In the genomic region with DNA sequence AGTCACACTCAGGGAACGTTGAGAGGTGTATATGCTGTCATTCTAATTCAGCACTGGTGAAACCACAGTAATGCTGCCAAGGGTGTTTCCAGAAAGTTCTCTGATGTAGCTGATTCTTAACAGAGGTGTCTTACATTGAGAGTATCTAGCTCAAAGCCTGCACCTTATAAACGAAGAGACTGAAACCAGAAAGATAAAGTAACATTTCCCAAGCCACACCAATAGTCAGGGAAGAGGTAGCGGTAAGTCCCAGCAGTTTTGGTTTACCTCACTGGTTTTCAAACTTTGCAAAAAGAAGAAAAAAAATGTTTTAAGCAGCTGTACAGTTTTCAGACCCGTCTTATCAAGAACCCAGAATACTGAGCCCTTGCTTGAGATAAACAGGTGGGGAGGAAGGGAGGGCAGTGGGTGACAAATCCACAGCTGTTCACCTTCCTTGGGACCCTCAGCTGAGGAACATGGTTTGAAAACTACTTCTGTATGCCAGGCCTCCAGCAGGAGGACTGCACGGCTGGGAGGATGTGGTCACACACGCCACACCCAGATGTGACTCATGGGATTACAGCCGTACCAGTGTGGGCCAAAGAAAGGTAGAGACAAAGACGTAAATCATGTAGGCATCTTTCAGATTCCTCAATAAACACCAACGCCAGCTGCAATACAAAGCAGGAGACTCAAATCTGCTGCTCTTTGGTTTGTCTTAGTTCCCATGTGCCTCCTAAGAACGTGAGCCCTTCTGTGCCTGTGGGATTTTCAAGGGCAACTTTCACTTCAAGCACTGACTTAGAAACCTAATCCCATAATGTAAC, we compare ENCODE assay signal across 8 cellular contexts.
A peak's percentile ranks its signal among the peaks of the same experiment; 100 is the strongest.
DNase-seq lines count a peak whose midpoint lies in the region; ATAC-seq and TF ChIP-seq lines count a peak whose summit lies in the region.

No MANE protein-coding gene starts in this region.

- no peaks in the 10 kb centered on the region for H3K36me3 ChIP-seq in right atrium auricular region

- intact Hi-C loops in CD4-positive, alpha-beta T cell (cut with DNase I, micrococcal nuclease), result loop anchor here (1.0 to 5.0 kb wide), 6 partner anchors 86 to 304 kb away; partner anchors contain the start of genes OSBPL3 (in 2 of the 2) and CYCS (in 1 of the 2)

- H3K9me3 ChIP-seq in CD4-positive, alpha-beta T cell (ENCODE audit: control insufficient read depth, low read length), result no peaks in the 10 kb centered on the region
- H3K9me3 ChIP-seq in right atrium auricular region, result no peaks in the 10 kb centered on the region

- peaks cover 12% of the 10 kb centered on the region for H3K36me3 Mint-ChIP-seq in CD4-positive, alpha-beta T cell (ENCODE audit: low read depth)

- H3K9me3 Mint-ChIP-seq in CD4-positive, alpha-beta T cell, result no peaks in the 10 kb centered on the region

- H3K27me3 Mint-ChIP-seq in CD4-positive, alpha-beta T cell, result no peaks in the 10 kb centered on the region

- H3K4me1 ChIP-seq in right atrium auricular region, result peaks cover 0 to 36% of the 10 kb centered on the region in 2 donors

- peak overlapping the region; percentile 97 for H3K27ac Mint-ChIP-seq in CD4-positive, alpha-beta T cell

- POLR2A ChIA-PET in CD4-positive, alpha-beta T cell (lab: Charles Lee), result interaction anchor here (0.6 to 4.1 kb wide), 19 partner anchors 8 to 1379 kb away, joined by 3 to 86 read pairs (median 4); partner anchors contain the start of genes CYCS, HNRNPA2B1 and OSBPL3

- H3K27me3 ChIP-seq in CD4-positive, alpha-beta T cell (ENCODE audit: control insufficient read depth, insufficient read depth, low read length), result no peaks in the 10 kb centered on the region
- no peaks in the 10 kb centered on the region for H3K27me3 ChIP-seq in right atrium auricular region

- H3K4me3 ChIP-seq in right atrium auricular region, result no peak overlapping the region

- peak; percentile 85 for ATAC-seq in CD4-positive, alpha-beta T cell (ENCODE audit: poor library complexity)
- ATAC-seq in GM19351 (IDR thresholded peaks at IDR 0.05; ENCODE audit: unreplicated experiment) (peak; percentile 77), HG03457 (IDR thresholded peaks at IDR 0.05; ENCODE audit: unreplicated experiment) (peak; percentile 77), SK-N-SH treated with all-trans-retinoic acid at 6 μM for 48 hours (peak; percentile 89)

- TF ChIP-seq CTCF in CD4-positive, alpha-beta T cell (IDR thresholded peaks at IDR 0.05), result no peak
- TF ChIP-seq CTCF in right atrium auricular region (IDR thresholded peaks at IDR 0.05), result no peak

- H3K4me3 Mint-ChIP-seq in CD4-positive, alpha-beta T cell, result peak overlapping the region; percentile 66

- H3K27ac ChIP-seq in CD4-positive, alpha-beta T cell (ENCODE audit: low read depth, low read length), result peak overlapping the region; percentile 86
- H3K27ac ChIP-seq in right atrium auricular region, result peak overlapping the region; percentile 19 to 52

- CTCF ChIA-PET in CD4-positive, alpha-beta T cell (lab: Charles Lee), result interaction anchor here (0.8 to 3.8 kb wide), 27 partner anchors 10 to 1274 kb away, joined by 3 to 28 read pairs (median 6); partner anchors contain the start of genes CYCS and OSBPL3

- H3K4me1 Mint-ChIP-seq in CD4-positive, alpha-beta T cell (ENCODE audit: low read depth), result peaks cover 49% of the 10 kb centered on the region

- DNase-seq in CD4-positive, alpha-beta T cell, result peak; percentile 58 to 83 (median 72)
- peak; percentile 73 for DNase-seq in activated naive CD4-positive, alpha-beta T cell treated with anti-CD3 and anti-CD28 coated beads, Interleukin-2, amount 50 U/mL, for 16 hours
- DNase-seq in right atrium auricular region (ENCODE audit: low spot score) (peak; percentile 76), NCI-H1092 (lab: John Stamatoyannopoulos, UW) (no peak)
- peak; percentile 69 for DNase-seq in stimulated activated CD4-positive, alpha-beta T cell treated with anti-CD3 and anti-CD28 coated beads, Interleukin-4, amount 100 ng/mL, for 1 hour

TF ChIP-seq in SK-N-SH treated with all-trans-retinoic acid at 6 μM for 48 hours, 23 proteins besides CTCF, POLR2A, EP300 and RAD21:
- TF ChIP-seq SNAI2 (CRISPR knock-in tag; IDR thresholded peaks at IDR 0.05), result no peak
- TF ChIP-seq OSR1 (CRISPR knock-in tag; IDR thresholded peaks at IDR 0.05), result no peak
- TF ChIP-seq TOX (CRISPR knock-in tag; IDR thresholded peaks at IDR 0.05; ENCODE audit: borderline replicate concordance), result no peak; the same call in 1 of the 2 replicates
- no peak for TF ChIP-seq PPARA (CRISPR knock-in tag; IDR thresholded peaks at IDR 0.05; ENCODE audit: borderline replicate concordance)
- TF ChIP-seq ZNF8 (CRISPR knock-in tag; IDR thresholded peaks at IDR 0.05), result peak; percentile 23; the same call in 1 of the 2 replicates
- TF ChIP-seq ZFP3 (CRISPR knock-in tag; IDR thresholded peaks at IDR 0.05), result peak; percentile 77; the same call in 1 of the 2 replicates
- TF ChIP-seq ESRRG (CRISPR knock-in tag; IDR thresholded peaks at IDR 0.05), result no peak
- TF ChIP-seq CSDC2 (CRISPR knock-in tag; IDR thresholded peaks at IDR 0.05), result no peak; the same call in 1 of the 2 replicates
- no peak for TF ChIP-seq ZNF70 (CRISPR knock-in tag; IDR thresholded peaks at IDR 0.05)
